10 cellular contexts compared by ENCODE assay signal in genomic region chr10:16986406-16987128, GRCh38.
A peak's percentile ranks its signal among the peaks of the same experiment; 100 is the strongest.
DNase-seq lines count a peak whose midpoint lies in the region; ATAC-seq and TF ChIP-seq lines count a peak whose summit lies in the region.
"Had no signal": no experiment of that assay in that cellular context is flagged by ENCODE, and none has a peak within 500 bp of the region (broad histone marks: within the 10 kb centered on the region; RNA-seq: fewer than 3 reads in every experiment).

No MANE protein-coding gene starts in this region.

- H3K36me3 Mint-ChIP-seq in T-cell: peaks cover 30% of the 10 kb centered on the region
- H3K36me3 Mint-ChIP-seq: natural killer cell had no signal

- no peaks in the 10 kb centered on the region for H3K27me3 ChIP-seq in spleen (replicated peaks in 1 of 7)

- POLR2A ChIA-PET in T-cell (lab: Charles Lee): no interaction called here

- peak overlapping the region in 1 of 8 donors; percentile 4 for H3K27ac ChIP-seq in spleen

- no peaks in the 10 kb centered on the region for H3K27me3 Mint-ChIP-seq in T-cell

- H3K4me3 Mint-ChIP-seq in T-cell: no peak overlapping the region
- H3K4me3 Mint-ChIP-seq: natural killer cell had no signal

- no peaks in the 10 kb centered on the region for H3K4me1 Mint-ChIP-seq in T-cell
- H3K4me1 Mint-ChIP-seq: natural killer cell had no signal

- intact Hi-C loops in Right ventricle myocardium superior (cut with DNase I): no loop called here
- intact Hi-C loops in spleen (cut with DNase I; ENCODE audit: low total_unique reads): no loop called here

- DNase-seq in Daoy (ENCODE audit: low read depth) (peak; percentile 85), amniotic epithelial cell (ENCODE audit: low read depth) (peak; percentile 31), Right ventricle myocardium superior (no peak), renal cortical epithelial cell (ENCODE audit: low read depth) (peak; percentile 96), T-cell (no peak), spleen (no peak)
- no peak for DNase-seq in activated CD4-positive, alpha-beta T cell treated with anti-CD3 and anti-CD28 coated beads for 48 hours
- DNase-seq in activated effector memory CD4-positive, alpha-beta T cell treated with anti-CD3 and anti-CD28 coated beads, Interleukin-2, amount 50 U/mL, for 16 hours: no peak
- DNase-seq: KBM-7, natural killer cell had no signal

- CTCF ChIA-PET in T-cell (lab: Charles Lee): no interaction called here

- no peak for TF ChIP-seq POLR2A in spleen (IDR thresholded peaks at IDR 0.05)

- no peaks in the 10 kb centered on the region for H3K36me3 ChIP-seq in spleen

- no peak overlapping the region for H3K27ac Mint-ChIP-seq in T-cell
- H3K27ac Mint-ChIP-seq: natural killer cell had no signal

- H3K4me3 ChIP-seq in spleen: no peak overlapping the region

- H3K9me3 ChIP-seq in spleen: no peaks in the 10 kb centered on the region

- H3K4me1 ChIP-seq in spleen: no peaks in the 10 kb centered on the region

- peaks cover 0 to 3% (median 0%) of the 10 kb centered on the region in 3 donors for H3K9me3 Mint-ChIP-seq in T-cell
- H3K9me3 Mint-ChIP-seq: natural killer cell had no signal

- 82 to 92% (median 88%) methylated on average over 10 of the region's 10 CpGs for WGBS in spleen, 5 donors

- peak; percentile 51 for ATAC-seq in Right ventricle myocardium superior (ENCODE audit: poor library complexity)
- ATAC-seq in T-cell (replicated peaks in 1 of 4): no peak
- ATAC-seq: natural killer cell had no signal

- TF ChIP-seq CTCF in spleen (IDR thresholded peaks at IDR 0.05 in 8 of 11, conservative IDR thresholded peaks at IDR 0.05 in 3 of 11): no peak

Comparison
In these comparisons a context has a peak if more than half of its experiments do, and no peak if none do; other contexts are left out.
1. DNase-seq: peak in Daoy (single experiment), amniotic epithelial cell (single experiment) and renal cortical epithelial cell (single experiment); none in Right ventricle myocardium superior (single experiment), T-cell (0 of 34), activated CD4-positive, alpha-beta T cell treated with anti-CD3 and anti-CD28 coated beads for 48 hours (single experiment), spleen (single experiment) and activated effector memory CD4-positive, alpha-beta T cell treated with anti-CD3 and anti-CD28 coated beads, Interleukin-2, amount 50 U/mL, for 16 hours (single experiment).